In genomic region chr5:134125195-134126015, GRCh38 we compare ENCODE assay signal across 1 cellular context.
TF ChIP-seq lines count a peak whose summit lies in the region.

No MANE protein-coding gene starts in this region.

TF ChIP-seq in SK-N-SH, 30 proteins besides CTCF, POLR2A, EP300 and RAD21 (continued from another document):
- TF ChIP-seq REST (IDR thresholded peaks at IDR 0.05; ENCODE audit: low read depth, low read length), result no peak
- TF ChIP-seq GABPA (IDR thresholded peaks at IDR 0.05; ENCODE audit: low read depth), result no peak
- TF ChIP-seq, protein P1, sequence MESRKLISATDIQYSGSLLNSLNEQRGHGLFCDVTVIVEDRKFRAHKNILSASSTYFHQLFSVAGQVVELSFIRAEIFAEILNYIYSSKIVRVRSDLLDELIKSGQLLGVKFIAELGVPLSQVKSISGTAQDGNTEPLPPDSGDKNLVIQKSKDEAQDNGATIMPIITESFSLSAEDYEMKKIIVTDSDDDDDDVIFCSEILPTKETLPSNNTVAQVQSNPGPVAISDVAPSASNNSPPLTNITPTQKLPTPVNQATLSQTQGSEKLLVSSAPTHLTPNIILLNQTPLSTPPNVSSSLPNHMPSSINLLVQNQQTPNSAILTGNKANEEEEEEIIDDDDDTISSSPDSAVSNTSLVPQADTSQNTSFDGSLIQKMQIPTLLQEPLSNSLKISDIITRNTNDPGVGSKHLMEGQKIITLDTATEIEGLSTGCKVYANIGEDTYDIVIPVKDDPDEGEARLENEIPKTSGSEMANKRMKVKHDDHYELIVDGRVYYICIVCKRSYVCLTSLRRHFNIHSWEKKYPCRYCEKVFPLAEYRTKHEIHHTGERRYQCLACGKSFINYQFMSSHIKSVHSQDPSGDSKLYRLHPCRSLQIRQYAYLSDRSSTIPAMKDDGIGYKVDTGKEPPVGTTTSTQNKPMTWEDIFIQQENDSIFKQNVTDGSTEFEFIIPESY (IDR thresholded peaks at IDR 0.05; ENCODE audit: borderline replicate concordance, low read depth), result no peak
- TF ChIP-seq EZH2phosphoT487 (IDR thresholded peaks at IDR 0.05; ENCODE audit: borderline replicate concordance, low read depth), result no peak
- TF ChIP-seq MEF2A (IDR thresholded peaks at IDR 0.05; ENCODE audit: borderline replicate concordance, low read depth), result peak; percentile 93
- TF ChIP-seq RXRA (IDR thresholded peaks at IDR 0.05; ENCODE audit: borderline replicate concordance, low read depth), result peak; percentile 86
- no peak for TF ChIP-seq SMC3 (IDR thresholded peaks at IDR 0.05; ENCODE audit: low read depth, low read length)
- TF ChIP-seq YY1 (IDR thresholded peaks at IDR 0.05; ENCODE audit: low read depth), result no peak
- TF ChIP-seq FOXJ3 (CRISPR knock-in tag; IDR thresholded peaks at IDR 0.05), result no peak; the same call in 1 of the 2 replicates
- no peak for TF ChIP-seq GATA2 (CRISPR knock-in tag; IDR thresholded peaks at IDR 0.05)
- peak; percentile 55; the same call in 1 of the 2 replicates for TF ChIP-seq TEAD4 (IDR thresholded peaks at IDR 0.05; ENCODE audit: borderline replicate concordance, insufficient read depth)
- TF ChIP-seq MXI1 (IDR thresholded peaks at IDR 0.05; ENCODE audit: low read depth, low read length), result peak; percentile 56; the same call in 1 of the 2 replicates
- peak; percentile 21 for TF ChIP-seq CHD2 (IDR thresholded peaks at IDR 0.05; ENCODE audit: low read length, partially characterized antibody)
- no peak for TF ChIP-seq RFX5 (IDR thresholded peaks at IDR 0.05; ENCODE audit: low read length)
- peak; percentile 88 for TF ChIP-seq NFIC (IDR thresholded peaks at IDR 0.05; ENCODE audit: borderline replicate concordance)
- TF ChIP-seq SIN3A (IDR thresholded peaks at IDR 0.05; ENCODE audit: borderline replicate concordance, low read depth, low read length), result 0 out of 2 replicates have a peak, but pooled peaks have one; percentile 20
- TF ChIP-seq, protein P2, sequence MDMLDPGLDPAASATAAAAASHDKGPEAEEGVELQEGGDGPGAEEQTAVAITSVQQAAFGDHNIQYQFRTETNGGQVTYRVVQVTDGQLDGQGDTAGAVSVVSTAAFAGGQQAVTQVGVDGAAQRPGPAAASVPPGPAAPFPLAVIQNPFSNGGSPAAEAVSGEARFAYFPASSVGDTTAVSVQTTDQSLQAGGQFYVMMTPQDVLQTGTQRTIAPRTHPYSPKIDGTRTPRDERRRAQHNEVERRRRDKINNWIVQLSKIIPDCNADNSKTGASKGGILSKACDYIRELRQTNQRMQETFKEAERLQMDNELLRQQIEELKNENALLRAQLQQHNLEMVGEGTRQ (IDR thresholded peaks at IDR 0.05; ENCODE audit: borderline replicate concordance, low read depth, low read length), result no peak
